26 cellular contexts compared by ENCODE assay signal in genomic region chr15:63060699-63061098, GRCh38. TPM values are rescaled to one million over a fixed set of nuclear protein-coding genes. Genes with fewer than 3 reads are reported as not detected.
A peak's percentile ranks its signal among the peaks of the same experiment; 100 is the strongest.
DNase-seq lines count a peak whose midpoint lies in the region; ATAC-seq, FAIRE-seq and TF ChIP-seq lines count a peak whose summit lies in the region.
"Had no signal": no experiment of that assay in that cellular context is flagged by ENCODE, and none has a peak within 500 bp of the region (broad histone marks: within the 10 kb centered on the region; RNA-seq: fewer than 3 reads in every experiment).

No MANE protein-coding gene starts in this region.

- H3K27ac ChIP-seq in heart left ventricle (peak overlapping the region in 8 of 12 donors; percentile 3 to 96 (median 46)), H1 (ENCODE audit: low read depth, low read length) (no peak overlapping the region)
- H3K27ac ChIP-seq: foreskin keratinocyte had no signal

- H3K36me3 ChIP-seq in heart left ventricle (peaks cover 10 to 100% (median 94%) of the 10 kb centered on the region in 9 donors), H1 (ENCODE audit: control insufficient read depth in 2 of 4, insufficient read depth in 4 of 4, low read length in 3 of 4) (peaks cover 68 to 97% (median 92%) of the 10 kb centered on the region in 4 experiments)

- no peak overlapping the region for H3K23ac ChIP-seq in H1 (ENCODE audit: insufficient read length)

- peaks cover 90% of the 10 kb centered on the region for H3K36me3 Mint-ChIP-seq in nephron progenitor cell (ENCODE audit: low read depth)

- no peak overlapping the region for H4K8ac ChIP-seq in H1 (ENCODE audit: extremely low read depth, insufficient read depth, low read length)

- FAIRE-seq in H1 (lab: Jason Lieb, UNC) = no peak
- FAIRE-seq: colon, GM19239, TTC549 had no signal

- H3K79me1 ChIP-seq in H1 (ENCODE audit: low read depth, low read length) = no peaks in the 10 kb centered on the region

- no peak overlapping the region for H2BK15ac ChIP-seq in H1 (ENCODE audit: low read length)

- 35 to 55% (median 44%) methylated on average over 6 to 10 of the region's 10 CpGs for WGBS in heart left ventricle, 4 donors
- WGBS in H1 (ENCODE audit: extremely low coverage in 1 of 2, insufficient coverage in 1 of 2, insufficient read length in 1 of 2, insufficient replicate concordance in 2 of 2, low coverage in 1 of 2, low lambda C conversion rate in 2 of 2, missing lambda C conversion rate in 1 of 2), 2 experiments = 97% methylated on average over 10 of the region's 10 CpGs; no CpG with 5 or more reads in 1 of the 2 experiments

- no peaks in the 10 kb centered on the region for H3K27me3 Mint-ChIP-seq in nephron progenitor cell (ENCODE audit: low read depth, poor library complexity)
- H3K27me3 Mint-ChIP-seq: activated CD8-positive, alpha-beta T cell treated with anti-CD3 and anti-CD28 coated beads for 36 hours; activated naive CD8-positive, alpha-beta T cell treated with anti-CD3 and anti-CD28 coated beads, Interleukin-2, amount 50 U/mL, for 24 hours had no signal

- TF ChIP-seq POLR2A in heart left ventricle (IDR thresholded peaks at IDR 0.05) = no peak
- no peak for TF ChIP-seq POLR2A in H1 (IDR thresholded peaks at IDR 0.05; ENCODE audit: control extremely low read depth in 1 of 2, low read depth in 2 of 2, low read length in 2 of 2)

- ATAC-seq in heart left ventricle = peak in 3 of 4 donors; percentile 8 to 23 (median 16)
- ATAC-seq: activated CD8-positive, alpha-beta T cell treated with anti-CD3 and anti-CD28 coated beads for 36 hours; activated naive CD8-positive, alpha-beta T cell treated with anti-CD3 and anti-CD28 coated beads, Interleukin-2, amount 50 U/mL, for 24 hours; foreskin keratinocyte; Panc1 had no signal

- H3K4me1 ChIP-seq in heart left ventricle (peaks cover 7 to 99% (median 62%) of the 10 kb centered on the region in 12 donors), H1 (replicated peaks in 1 of 4; ENCODE audit: control insufficient read depth in 3 of 4, insufficient read depth in 4 of 4, low read length in 3 of 4) (peaks cover 0 to 4% (median 0%) of the 10 kb centered on the region in 4 experiments; a peak in 1 of 7 replicates)
- H3K4me1 ChIP-seq: foreskin keratinocyte had no signal

- no peak overlapping the region for H4K5ac ChIP-seq in H1 (ENCODE audit: insufficient read length, low read depth, low read length)

- no peak overlapping the region for H3K4ac ChIP-seq in H1 (replicated peaks; ENCODE audit: insufficient read length, low read depth, low read length)

- no peak overlapping the region for H2AK5ac ChIP-seq in H1 (ENCODE audit: low read depth, low read length)

- H3K27me3 ChIP-seq in heart left ventricle (no peaks in the 10 kb centered on the region), H1 (replicated peaks in 1 of 4; ENCODE audit: control insufficient read depth in 3 of 4, extremely low read depth in 1 of 4, insufficient read depth in 3 of 4, low read length in 3 of 4) (no peaks in the 10 kb centered on the region)
- H3K27me3 ChIP-seq: brain microvascular endothelial cell, foreskin keratinocyte, upper lobe of left lung had no signal

- no peaks in the 10 kb centered on the region for H3K9me3 Mint-ChIP-seq in nephron progenitor cell
- H3K9me3 Mint-ChIP-seq: activated CD8-positive, alpha-beta T cell treated with anti-CD3 and anti-CD28 coated beads for 36 hours; activated naive CD8-positive, alpha-beta T cell treated with anti-CD3 and anti-CD28 coated beads, Interleukin-2, amount 50 U/mL, for 24 hours had no signal

- H3K4me3 ChIP-seq in heart left ventricle (no peak overlapping the region), H1 (ENCODE audit: extremely low read depth in 1 of 4, insufficient read depth in 2 of 4, low read depth in 3 of 4, low read length in 4 of 4) (no peak overlapping the region)
- H3K4me3 ChIP-seq: upper lobe of left lung had no signal

- no peak overlapping the region for H3K4me3 Mint-ChIP-seq in nephron progenitor cell
- H3K4me3 Mint-ChIP-seq: activated CD8-positive, alpha-beta T cell treated with anti-CD3 and anti-CD28 coated beads for 36 hours; activated naive CD8-positive, alpha-beta T cell treated with anti-CD3 and anti-CD28 coated beads, Interleukin-2, amount 50 U/mL, for 24 hours had no signal

- no peak overlapping the region for H3K4me2 ChIP-seq in H1 (ENCODE audit: insufficient read depth in 1 of 2, low read depth in 2 of 2, low read length in 2 of 2)

- no peak for TF ChIP-seq RAD21 in H1 (IDR thresholded peaks at IDR 0.05 in 1 of 2, conservative IDR thresholded peaks at IDR 0.05 in 1 of 2; ENCODE audit: low read depth in 2 of 2, low read length in 2 of 2)

- H2BK20ac ChIP-seq in H1 (ENCODE audit: low read length) = no peak overlapping the region

- H2BK120ac ChIP-seq in H1 (replicated peaks; ENCODE audit: low read depth, low read length) = no peak overlapping the region

- H4K91ac ChIP-seq in H1 (replicated peaks; ENCODE audit: insufficient read length, low read length) = no peak overlapping the region

- no peak overlapping the region for H3K9ac ChIP-seq in H1 (replicated peaks in 1 of 4; ENCODE audit: extremely low read depth in 1 of 4, low read depth in 3 of 4, low read length in 3 of 4)

- TF ChIP-seq CTCF in heart left ventricle (IDR thresholded peaks at IDR 0.05) (no peak), H1 (IDR thresholded peaks at IDR 0.05; ENCODE audit: control extremely low read depth in 1 of 3, insufficient read depth in 1 of 3, low read depth in 1 of 3, low read length in 3 of 3) (no peak), nephron progenitor cell (IDR thresholded peaks at IDR 0.05) (no peak)

- peaks cover 0 to 5% of the 10 kb centered on the region in 2 experiments; a peak in 2 of 4 replicates for H3K79me2 ChIP-seq in H1 (ENCODE audit: control insufficient read depth in 1 of 2, insufficient read depth in 2 of 2, low read length in 2 of 2)

- no peaks in the 10 kb centered on the region for H3K23me2 ChIP-seq in H1 (ENCODE audit: low read depth, low read length)

- peak overlapping the region; percentile 24 for H3K27ac Mint-ChIP-seq in nephron progenitor cell
- H3K27ac Mint-ChIP-seq: activated CD8-positive, alpha-beta T cell treated with anti-CD3 and anti-CD28 coated beads for 36 hours; activated naive CD8-positive, alpha-beta T cell treated with anti-CD3 and anti-CD28 coated beads, Interleukin-2, amount 50 U/mL, for 24 hours had no signal

- no peak overlapping the region; the same call in 1 of the 2 replicates for H2BK5ac ChIP-seq in H1 (ENCODE audit: low read depth, low read length)

- H3K9me3 ChIP-seq in heart left ventricle = no peaks in the 10 kb centered on the region
- H3K9me3 ChIP-seq in H1 (ENCODE audit: insufficient read depth in 2 of 2, low read depth in 1 of 2, low read length in 1 of 2) = no peaks in the 10 kb centered on the region
- H3K9me3 ChIP-seq: upper lobe of left lung had no signal

- CTCF ChIA-PET in H1 (lab: Charles Lee; ENCODE audit: partially characterized antibody) = interaction anchor here (0.6 to 1.5 kb wide), 2 partner anchors 28 to 32 kb away, joined by 3 to 7 read pairs; no protein-coding TSS in a partner anchor

- H3K14ac ChIP-seq in H1 (ENCODE audit: insufficient read length) = no peak overlapping the region

- no peak overlapping the region for H2BK12ac ChIP-seq in H1 (ENCODE audit: low read depth, low read length)

- peak in 2 of 5 donors; percentile 37 to 55 for DNase-seq in heart left ventricle
- DNase-seq in cardiac septum (ENCODE audit: low spot score) = no peak
- no peak for DNase-seq in H1 (ENCODE audit: low read depth in 1 of 2, low spot score in 2 of 2)
- no peak for DNase-seq in nephron progenitor cell
- DNase-seq in NCI-H2196 treated with DMSO at 0.1 percent for 48 hours (lab: John Stamatoyannopoulos, UW; ENCODE audit: unreplicated experiment) = no peak
- no peak for DNase-seq in GM19240 (ENCODE audit: insufficient read length, low spot score)
- no peak for DNase-seq in NCI-H446 treated with DMSO at 0.1 percent for 48 hours (lab: John Stamatoyannopoulos, UW)
- DNase-seq in LoVo (ENCODE audit: low spot score) = no peak
- DNase-seq: activated CD4-positive, CD25-positive, alpha-beta regulatory T cell treated with anti-CD3 and anti-CD28 coated beads, Interleukin-2, amount 50 U/mL, for 72 hours; activated CD8-positive, alpha-beta T cell treated with anti-CD3 and anti-CD28 coated beads for 36 hours; activated effector memory CD4-positive, alpha-beta T cell treated with Interleukin-2 at 50 U/mL for 16 hours; activated naive CD8-positive, alpha-beta T cell treated with anti-CD3 and anti-CD28 coated beads, Interleukin-2, amount 50 U/mL, for 24 hours; brain microvascular endothelial cell; effector CD8-positive, alpha-beta T cell; foreskin keratinocyte; hypothalamus; MM.1S; NCI-H1417; NCI-H510A treated with DMSO at 0.1 percent for 48 hours; posterior cingulate gyrus; T-helper 1 cell had no signal

- no peaks in the 10 kb centered on the region for H4K20me1 ChIP-seq in H1 (replicated peaks in 1 of 2; ENCODE audit: control insufficient read depth in 1 of 2, insufficient read depth in 2 of 2, low read length in 2 of 2)

- no peak overlapping the region for H2AFZ ChIP-seq in H1 (ENCODE audit: low read length)

- H3K4me1 Mint-ChIP-seq in nephron progenitor cell = peaks cover 36% of the 10 kb centered on the region
- H3K4me1 Mint-ChIP-seq: activated naive CD8-positive, alpha-beta T cell treated with anti-CD3 and anti-CD28 coated beads, Interleukin-2, amount 50 U/mL, for 24 hours had no signal

- no peak for TF ChIP-seq EP300 in H1 (IDR thresholded peaks at IDR 0.05; ENCODE audit: borderline replicate concordance in 1 of 2, low read depth in 2 of 2, low read length in 2 of 2)

- H3K56ac ChIP-seq in H1 (replicated peaks; ENCODE audit: insufficient read length, low read depth, low read length) = no peak overlapping the region

- intact Hi-C loops in heart left ventricle (cut with DNase I) (no loop called here), cardiac septum (cut with DNase I) (no loop called here)

- H3K18ac ChIP-seq in H1 (ENCODE audit: extremely low read depth, low read length) = no peak overlapping the region

- POLR2A ChIA-PET in H1 (lab: Charles Lee; ENCODE audit: partially characterized antibody) = interaction anchor here (18.6 to 30.9 kb wide), 3 partner anchors 7 to 27 kb away, joined by 325 to 635 read pairs (median 635); partner anchors contain the start of gene TPM1

TF ChIP-seq in H1, 55 proteins besides CTCF, POLR2A, EP300 and RAD21 (continues in another document):
- TF ChIP-seq TCF12 (IDR thresholded peaks at IDR 0.05; ENCODE audit: low read depth, low read length) = no peak

RNA-seq across cellular contexts. Expression of gene TPM1, which starts 18.2 kb away (rescaled TPM):
- total RNA-seq in heart left ventricle = over 10,000 TPM in 7 of 9 donors, 1,000 to 10,000 TPM in 2; 9,722 to 18,689 (median 13,330) TPM
- polyA plus RNA-seq in heart left ventricle = over 10,000 TPM; 13,651 to 16,217 TPM
- total RNA-seq in cardiac septum = 14,297 TPM
- total RNA-seq in H1 (2021; fragmentation: NEBNext Ultra II Directional; extraction: Animal tissue kit (Norgen Biotek cat#: 25700)) = 571 and 579 TPM in 2 replicates
- polyA plus RNA-seq in H1 (2011; rRNA removed) = 246 and 258 TPM in 2 replicates
- polyA plus RNA-seq in H1 (2011; cell fraction: cytosol; rRNA removed) = 481 TPM
- polyA plus RNA-seq in H1 (2011; cell fraction: nucleus; rRNA removed) = 537 TPM
- polyA plus RNA-seq in H1 (2012, experiment 1 of 2) = 409 to 588 TPM (median 457 TPM) in 4 replicates
- 113 TPM for polyA plus RNA-seq in H1 (2012, experiment 2 of 2)
- 292 TPM for polyA plus RNA-seq in H1 (2013, experiment 1 of 2)
- 291 TPM for polyA plus RNA-seq in H1 (2013, experiment 2 of 2)
- polyA minus RNA-seq in H1 (2011; rRNA and poly(A)+ RNA removed) = 221 and 265 TPM in 2 replicates
- polyA minus RNA-seq in H1 (2011; cell fraction: cytosol; rRNA and poly(A)+ RNA removed) = 225 TPM
- polyA minus RNA-seq in H1 (2011; cell fraction: nucleus; rRNA and poly(A)+ RNA removed) = 741 TPM

Comparison
In these comparisons a context has a peak if more than half of its experiments do, and no peak if none do; other contexts are left out.
1. RNA of gene TPM1, which starts 18.2 kb away (total RNA-seq): 14,297 TPM in cardiac septum (single experiment) and 9,722 to 18,689 TPM in heart left ventricle; 571 to 579 TPM in H1; every median in the first group is over 10 times any median in the second.